33 cellular contexts compared by ENCODE assay signal in genomic region chr16:51708861-51709260, GRCh38.
"Had no signal": no experiment of that assay in that cellular context is flagged by ENCODE, and none has a peak within 500 bp of the region (broad histone marks: within the 10 kb centered on the region; RNA-seq: fewer than 3 reads in every experiment).

No MANE protein-coding gene starts in this region.

- ATAC-seq: activated CD4-positive, alpha-beta T cell treated with anti-CD3 and anti-CD28 coated beads for 36 hours; activated CD8-positive, alpha-beta memory T cell treated with anti-CD3 and anti-CD28 coated beads, Interleukin-2, amount 10 ng/mL, durations not matched to agents 7 days and 5 days; activated CD8-positive, alpha-beta T cell treated with anti-CD3 and anti-CD28 coated beads, Interleukin-2, amount 10 ng/mL, durations not matched to agents 7 days and 5 days; activated naive CD8-positive, alpha-beta T cell treated with anti-CD3 and anti-CD28 coated beads, Interleukin-2, amount 50 U/mL, for 24 hours; gastroesophageal sphincter; heart right ventricle had no signal

- H3K4me3 ChIP-seq: adrenal gland, coronary artery, dorsolateral prefrontal cortex, esophagus muscularis mucosa, gastroesophageal sphincter, heart right ventricle had no signal

- H3K27ac ChIP-seq: adrenal gland, coronary artery, dorsolateral prefrontal cortex, esophagus muscularis mucosa, gastroesophageal sphincter, heart right ventricle had no signal

- H3K9me3 ChIP-seq: adrenal gland had no signal

- H3K27me3 ChIP-seq: adrenal gland, esophagus muscularis mucosa, gastroesophageal sphincter, heart right ventricle had no signal

- H3K4me1 ChIP-seq: adrenal gland, esophagus muscularis mucosa, gastroesophageal sphincter, heart right ventricle had no signal

- H3K27ac Mint-ChIP-seq: activated CD4-positive, alpha-beta memory T cell treated with anti-CD3 and anti-CD28 coated beads for 36 hours; activated CD4-positive, alpha-beta T cell treated with anti-CD3 and anti-CD28 coated beads for 36 hours; activated CD4-positive, alpha-beta T cell treated with anti-CD3 and anti-CD28 coated beads, Interleukin-2, amount 10 ng/mL, durations not matched to agents 24 days and 14 days; activated CD8-positive, alpha-beta memory T cell treated with anti-CD3 and anti-CD28 coated beads, Interleukin-2, amount 10 ng/mL, durations not matched to agents 7 days and 5 days; activated CD8-positive, alpha-beta T cell treated with anti-CD3 and anti-CD28 coated beads, Interleukin-2, amount 10 ng/mL, durations not matched to agents 7 days and 5 days; activated naive CD4-positive, alpha-beta T cell treated with anti-CD3 and anti-CD28 coated beads for 36 hours; activated naive CD4-positive, alpha-beta T cell treated with anti-CD3 and anti-CD28 coated beads, Interleukin-2, amount 50 U/mL, for 24 hours; activated naive CD8-positive, alpha-beta T cell treated with anti-CD3 and anti-CD28 coated beads for 36 hours; activated naive CD8-positive, alpha-beta T cell treated with anti-CD3 and anti-CD28 coated beads, Interleukin-2, amount 50 U/mL, for 24 hours; activated T-helper 1 cell treated with anti-CD3 and anti-CD28 coated beads, Interleukin-12 subunit alpha, Interleukin-12 subunit beta, Interleukin-2, Interleukin-4 antibody, amounts not matched to agents 30 ng/mL and 10 ng/mL and 1 ng/mL, durations not matched to agents 14 hours and 24 hours and 36 hours; activated T-helper 2 cell treated with anti-CD3 and anti-CD28 coated beads, Interferon-gamma antibody, Interleukin-2, Interleukin-4, amounts not matched to agents 10 μg/mL and 5 μg/mL and 100 μg/mL, durations not matched to agents 14 hours and 24 hours and 36 hours; brain; dendritic cell treated with granulocyte-macrophage colony-stimulating factor and Interleukin-4, amounts not matched to agents 40 ng/mL and 50 ng/mL, for 4 days; endodermal cell had no signal

- H3K4me1 Mint-ChIP-seq: activated CD4-positive, alpha-beta T cell treated with anti-CD3 and anti-CD28 coated beads for 36 hours; activated CD4-positive, alpha-beta T cell treated with anti-CD3 and anti-CD28 coated beads, Interleukin-2, amount 10 ng/mL, durations not matched to agents 24 days and 14 days; activated CD8-positive, alpha-beta memory T cell treated with anti-CD3 and anti-CD28 coated beads, Interleukin-2, amount 10 ng/mL, durations not matched to agents 7 days and 5 days; activated naive CD4-positive, alpha-beta T cell treated with anti-CD3 and anti-CD28 coated beads, Interleukin-2, amount 50 U/mL, for 24 hours; activated naive CD8-positive, alpha-beta T cell treated with anti-CD3 and anti-CD28 coated beads for 36 hours; activated naive CD8-positive, alpha-beta T cell treated with anti-CD3 and anti-CD28 coated beads, Interleukin-2, amount 50 U/mL, for 24 hours; brain; central memory CD8-positive, alpha-beta T cell had no signal

- H3K4me3 Mint-ChIP-seq: activated CD4-positive, alpha-beta memory T cell treated with anti-CD3 and anti-CD28 coated beads for 36 hours; activated CD4-positive, alpha-beta T cell treated with anti-CD3 and anti-CD28 coated beads for 36 hours; activated CD4-positive, alpha-beta T cell treated with anti-CD3 and anti-CD28 coated beads, Interleukin-2, amount 10 ng/mL, durations not matched to agents 24 days and 14 days; activated CD8-positive, alpha-beta memory T cell treated with anti-CD3 and anti-CD28 coated beads, Interleukin-2, amount 10 ng/mL, durations not matched to agents 7 days and 5 days; activated CD8-positive, alpha-beta T cell treated with anti-CD3 and anti-CD28 coated beads, Interleukin-2, amount 10 ng/mL, durations not matched to agents 7 days and 5 days; activated naive CD4-positive, alpha-beta T cell treated with anti-CD3 and anti-CD28 coated beads for 36 hours; activated naive CD4-positive, alpha-beta T cell treated with anti-CD3 and anti-CD28 coated beads, Interleukin-2, amount 50 U/mL, for 24 hours; activated naive CD8-positive, alpha-beta T cell treated with anti-CD3 and anti-CD28 coated beads for 36 hours; activated naive CD8-positive, alpha-beta T cell treated with anti-CD3 and anti-CD28 coated beads, Interleukin-2, amount 50 U/mL, for 24 hours; activated T-helper 1 cell treated with anti-CD3 and anti-CD28 coated beads, Interleukin-12 subunit alpha, Interleukin-12 subunit beta, Interleukin-2, Interleukin-4 antibody, amounts not matched to agents 30 ng/mL and 10 ng/mL and 1 ng/mL, durations not matched to agents 14 hours and 24 hours and 36 hours; central memory CD8-positive, alpha-beta T cell; dendritic cell treated with granulocyte-macrophage colony-stimulating factor and Interleukin-4, amounts not matched to agents 40 ng/mL and 50 ng/mL, for 4 days; endodermal cell had no signal

- H3K27me3 Mint-ChIP-seq: activated CD4-positive, alpha-beta memory T cell treated with anti-CD3 and anti-CD28 coated beads for 36 hours; activated CD4-positive, alpha-beta T cell treated with anti-CD3 and anti-CD28 coated beads for 36 hours; activated CD4-positive, alpha-beta T cell treated with anti-CD3 and anti-CD28 coated beads, Interleukin-2, amount 10 ng/mL, durations not matched to agents 24 days and 14 days; activated CD8-positive, alpha-beta memory T cell treated with anti-CD3 and anti-CD28 coated beads, Interleukin-2, amount 10 ng/mL, durations not matched to agents 7 days and 5 days; activated naive CD4-positive, alpha-beta T cell treated with anti-CD3 and anti-CD28 coated beads, Interleukin-2, amount 50 U/mL, for 24 hours; activated naive CD8-positive, alpha-beta T cell treated with anti-CD3 and anti-CD28 coated beads for 36 hours; activated naive CD8-positive, alpha-beta T cell treated with anti-CD3 and anti-CD28 coated beads, Interleukin-2, amount 50 U/mL, for 24 hours; central memory CD8-positive, alpha-beta T cell; dendritic cell treated with granulocyte-macrophage colony-stimulating factor and Interleukin-4, amounts not matched to agents 40 ng/mL and 50 ng/mL, for 4 days had no signal

- DNase-seq: activated CD4-positive, alpha-beta memory T cell treated with anti-CD3 and anti-CD28 coated beads for 36 hours; activated CD4-positive, alpha-beta T cell treated with anti-CD3 and anti-CD28 coated beads for 36 hours; activated CD4-positive, alpha-beta T cell treated with anti-CD3 and anti-CD28 coated beads, Interleukin-2, amount 10 ng/mL, durations not matched to agents 24 days and 14 days; activated CD4-positive, CD25-positive, alpha-beta regulatory T cell; activated CD4-positive, CD25-positive, alpha-beta regulatory T cell treated with anti-CD3 and anti-CD28 coated beads, Interleukin-2, amount 50 U/mL, for 72 hours; activated CD8-positive, alpha-beta memory T cell treated with anti-CD3 and anti-CD28 coated beads, Interleukin-2, amount 10 ng/mL, durations not matched to agents 7 days and 5 days; activated CD8-positive, alpha-beta memory T cell treated with anti-CD3 and anti-CD28 coated beads, Interleukin-2, amount 50 U/mL, for 4 hours; activated CD8-positive, alpha-beta T cell treated with anti-CD3 and anti-CD28 coated beads, Interleukin-2, amount 10 ng/mL, durations not matched to agents 7 days and 5 days; activated effector memory CD4-positive, alpha-beta T cell treated with anti-CD3 and anti-CD28 coated beads, Interleukin-2, amount 50 U/mL, for 16 hours; activated naive CD4-positive, alpha-beta T cell treated with anti-CD3 and anti-CD28 coated beads for 36 hours; activated naive CD8-positive, alpha-beta T cell treated with anti-CD3 and anti-CD28 coated beads for 36 hours; activated naive CD8-positive, alpha-beta T cell treated with anti-CD3 and anti-CD28 coated beads, Interleukin-2, amount 50 U/mL, for 24 hours; activated T-cell treated with anti-CD3 and anti-CD28 coated beads, Interleukin-2, amount 50 U/mL, for 1 hour; activated T-cell treated with anti-CD3 and anti-CD28 coated beads, Interleukin-2, amount 50 U/mL, for 48 hours; adrenal gland; amygdala; aorta; dorsolateral prefrontal cortex; effector memory CD4-positive, alpha-beta T cell; endodermal cell; erythroblast; foreskin melanocyte; heart right ventricle; T-helper 2 cell had no signal

- H3K36me3 ChIP-seq: adrenal gland, esophagus muscularis mucosa, gastroesophageal sphincter, heart right ventricle had no signal
